Comparison of ENCODE assay signal across 15 cellular contexts in genomic region chr5:54148062-54148461, GRCh38.
DNase-seq lines count a peak whose midpoint lies in the region; ATAC-seq and TF ChIP-seq lines count a peak whose summit lies in the region.
"Had no signal": no experiment of that assay in that cellular context is flagged by ENCODE, and none has a peak within 500 bp of the region (broad histone marks: within the 10 kb centered on the region; RNA-seq: fewer than 3 reads in every experiment).

No MANE protein-coding gene starts in this region.

- H3F3A ChIP-seq in OCI-LY1 (ENCODE audit: insufficient read depth, low read length) = no peaks in the 10 kb centered on the region

- no peak for ATAC-seq in natural killer cell treated with Interleukin-12 subunit alpha and Interleukin-12 subunit beta and Interleukin-15 and Interleukin-18, amount 100 ng/mL, for 72 hours
- ATAC-seq in GM21447 (IDR thresholded peaks at IDR 0.05; ENCODE audit: unreplicated experiment) = no peak
- ATAC-seq: activated CD8-positive, alpha-beta T cell treated with anti-CD3 and anti-CD28 coated beads for 36 hours had no signal

- no peak overlapping the region for H3K27ac Mint-ChIP-seq in natural killer cell treated with Interleukin-12 subunit alpha and Interleukin-12 subunit beta and Interleukin-15 and Interleukin-18, amount 100 ng/mL, for 72 hours
- H3K27ac Mint-ChIP-seq: activated CD8-positive, alpha-beta T cell treated with anti-CD3 and anti-CD28 coated beads for 36 hours; T-helper 2 cell treated with Interferon-gamma antibody and Interleukin-4, amounts not matched to agents 5 μg/mL and 100 μg/mL, for 36 hours had no signal

- H3K27me3 Mint-ChIP-seq in natural killer cell treated with Interleukin-12 subunit alpha and Interleukin-12 subunit beta and Interleukin-15 and Interleukin-18, amount 100 ng/mL, for 72 hours = no peaks in the 10 kb centered on the region
- H3K27me3 Mint-ChIP-seq: activated CD8-positive, alpha-beta T cell treated with anti-CD3 and anti-CD28 coated beads for 36 hours had no signal

- no peak overlapping the region for H2AFZ ChIP-seq in OCI-LY1 (ENCODE audit: low read length)

- intact Hi-C loops in cardiac septum (cut with DNase I) = no loop called here

- no peaks in the 10 kb centered on the region for H3K36me3 Mint-ChIP-seq in natural killer cell treated with Interleukin-12 subunit alpha and Interleukin-12 subunit beta and Interleukin-15 and Interleukin-18, amount 100 ng/mL, for 72 hours

- no peaks in the 10 kb centered on the region for H3K9me3 Mint-ChIP-seq in natural killer cell treated with Interleukin-12 subunit alpha and Interleukin-12 subunit beta and Interleukin-15 and Interleukin-18, amount 100 ng/mL, for 72 hours
- H3K9me3 Mint-ChIP-seq: activated CD8-positive, alpha-beta T cell treated with anti-CD3 and anti-CD28 coated beads for 36 hours; T-helper 2 cell treated with Interferon-gamma antibody and Interleukin-4, amounts not matched to agents 5 μg/mL and 100 μg/mL, for 36 hours had no signal

- H3K4me2 ChIP-seq in OCI-LY1 (ENCODE audit: low read length) = no peak overlapping the region

- H3K9me2 ChIP-seq in OCI-LY1 (ENCODE audit: low read depth, low read length) = no peaks in the 10 kb centered on the region

- H3K4me1 ChIP-seq in cardiac muscle cell (ENCODE audit: low read depth) (peaks cover 55% of the 10 kb centered on the region), OCI-LY1 (ENCODE audit: insufficient read depth, low read length, severe bottlenecking) (peaks cover 52% of the 10 kb centered on the region)

- DNase-seq in cardiac muscle cell (ENCODE audit: low read depth in 1 of 2, low spot score in 1 of 2) (peak in 1 of 2 donors; percentile 40), cardiac septum (ENCODE audit: low spot score) (no peak), fibroblast of peridontal ligament (ENCODE audit: extremely low read depth) (peak; percentile 70), 8988T (no peak)
- DNase-seq in activated CD4-positive, alpha-beta T cell treated with anti-CD3 and anti-CD28 coated beads for 4 hours = no peak
- DNase-seq in natural killer cell treated with Interleukin-12 subunit alpha and Interleukin-12 subunit beta and Interleukin-15 and Interleukin-18, amount 100 ng/mL, for 72 hours (ENCODE audit: low spot score) = no peak
- DNase-seq: activated CD8-positive, alpha-beta T cell treated with anti-CD3 and anti-CD28 coated beads for 36 hours; activated gamma-delta T cell treated with Interleukin-2 at 50 U/mL for 16 hours; C1 segment of cervical spinal cord; GF-D8; NCI-H1417 treated with DMSO at 0.1 percent for 48 hours; stimulated activated naive CD4-positive, alpha-beta T cell treated with Interleukin-2 at 50 U/mL for 16 hours had no signal

- peaks cover 5 to 18% of the 10 kb centered on the region in 2 donors for H3K4me1 Mint-ChIP-seq in natural killer cell treated with Interleukin-12 subunit alpha and Interleukin-12 subunit beta and Interleukin-15 and Interleukin-18, amount 100 ng/mL, for 72 hours (ENCODE audit: low read depth in 2 of 2)

- TF ChIP-seq CTCF in cardiac muscle cell (IDR thresholded peaks at IDR 0.05; ENCODE audit: low read depth, low read length) (peak; percentile 33), OCI-LY1 (IDR thresholded peaks at IDR 0.05; ENCODE audit: low read length) (peak; percentile 35; the same call in 1 of the 2 replicates)

- H3K36me3 ChIP-seq in cardiac muscle cell (no peaks in the 10 kb centered on the region), OCI-LY1 (ENCODE audit: insufficient read depth, low read length) (peaks cover 88% of the 10 kb centered on the region)

- peaks cover 100% of the 10 kb centered on the region for H3K79me2 ChIP-seq in OCI-LY1 (ENCODE audit: insufficient read depth, low read length)

- no peak overlapping the region for H3K9ac ChIP-seq in OCI-LY1 (ENCODE audit: low read length)

- H3K4me3 ChIP-seq in cardiac muscle cell (no peak overlapping the region), OCI-LY1 (ENCODE audit: low read depth, low read length, poor library complexity, severe bottlenecking) (no peak overlapping the region)

- H3K27me3 ChIP-seq in cardiac muscle cell (no peaks in the 10 kb centered on the region), OCI-LY1 (ENCODE audit: insufficient read depth, low read length) (no peaks in the 10 kb centered on the region)

- H3K27ac ChIP-seq in cardiac muscle cell (peak overlapping the region; percentile 87), OCI-LY1 (ENCODE audit: low read depth, low read length, poor library complexity, severe bottlenecking) (peak overlapping the region; percentile 35)

- no peak overlapping the region for H3K4me3 Mint-ChIP-seq in natural killer cell treated with Interleukin-12 subunit alpha and Interleukin-12 subunit beta and Interleukin-15 and Interleukin-18, amount 100 ng/mL, for 72 hours
- H3K4me3 Mint-ChIP-seq: activated CD8-positive, alpha-beta T cell treated with anti-CD3 and anti-CD28 coated beads for 36 hours; T-helper 2 cell treated with Interferon-gamma antibody and Interleukin-4, amounts not matched to agents 5 μg/mL and 100 μg/mL, for 36 hours had no signal

- no peaks in the 10 kb centered on the region for H4K20me1 ChIP-seq in OCI-LY1 (ENCODE audit: insufficient read depth, low read length)

- no peaks in the 10 kb centered on the region for H3K9me3 ChIP-seq in cardiac muscle cell (ENCODE audit: low read depth)
- no peaks in the 10 kb centered on the region for H3K9me3 ChIP-seq in OCI-LY1 (ENCODE audit: low read length)
